29 cellular contexts compared by ENCODE assay signal in genomic region chr3:3619815-3620214, GRCh38.
"Had no signal": no experiment of that assay in that cellular context is flagged by ENCODE, and none has a peak within 500 bp of the region (broad histone marks: within the 10 kb centered on the region; RNA-seq: fewer than 3 reads in every experiment).

No MANE protein-coding gene starts in this region.

- H3K9me3 ChIP-seq: colonic mucosa, esophagus squamous epithelium, gastrocnemius medialis had no signal

- H3K4me3 ChIP-seq: colonic mucosa, coronary artery, dorsolateral prefrontal cortex, esophagus muscularis mucosa, esophagus squamous epithelium, gastrocnemius medialis, gastroesophageal sphincter, heart left ventricle, heart right ventricle had no signal

- H3K4me3 Mint-ChIP-seq: dendritic cell treated with granulocyte-macrophage colony-stimulating factor and Interleukin-4, amounts not matched to agents 40 ng/mL and 50 ng/mL, for 4 days; effector memory CD8-positive, alpha-beta T cell; endodermal cell had no signal

- H3K27me3 ChIP-seq: colonic mucosa, dorsolateral prefrontal cortex, esophagus muscularis mucosa, esophagus squamous epithelium, foreskin keratinocyte, gastrocnemius medialis, gastroesophageal sphincter, heart left ventricle, heart right ventricle had no signal

- ATAC-seq: effector memory CD8-positive, alpha-beta T cell; esophagus mucosa; foreskin keratinocyte; gastrocnemius medialis; gastroesophageal sphincter; heart left ventricle; heart right ventricle had no signal

- H3K27me3 Mint-ChIP-seq: effector memory CD8-positive, alpha-beta T cell had no signal

- H3K27ac Mint-ChIP-seq: dendritic cell treated with granulocyte-macrophage colony-stimulating factor and Interleukin-4, amounts not matched to agents 40 ng/mL and 50 ng/mL, for 4 days; effector memory CD8-positive, alpha-beta T cell; endodermal cell had no signal

- DNase-seq: colonic mucosa; cortex of kidney; dermis blood vessel endothelial cell; dorsolateral prefrontal cortex; effector CD4-positive, alpha-beta T cell; effector CD8-positive, alpha-beta T cell; effector memory CD4-positive, alpha-beta T cell; effector memory CD8-positive, alpha-beta T cell; endodermal cell; erythroblast; esophagus squamous epithelium; foreskin fibroblast; foreskin keratinocyte; foreskin melanocyte; gastrocnemius medialis; glutamatergic neuron; head of caudate nucleus; heart left ventricle; heart right ventricle had no signal

- FAIRE-seq: colon, endometrium, endothelial cell of umbilical vein, frontal cortex had no signal

- H3K27ac ChIP-seq: colonic mucosa, coronary artery, dorsolateral prefrontal cortex, epithelial cell of prostate, esophagus muscularis mucosa, esophagus squamous epithelium, foreskin keratinocyte, gastrocnemius medialis, gastroesophageal sphincter, heart left ventricle, heart right ventricle had no signal

- H3K36me3 ChIP-seq: colonic mucosa, esophagus muscularis mucosa, esophagus squamous epithelium, gastrocnemius medialis, gastroesophageal sphincter, heart left ventricle, heart right ventricle had no signal

- H3K4me1 ChIP-seq: colonic mucosa, esophagus muscularis mucosa, esophagus squamous epithelium, foreskin keratinocyte, gastrocnemius medialis, gastroesophageal sphincter, heart left ventricle, heart right ventricle had no signal

- H3K4me1 Mint-ChIP-seq: endodermal cell had no signal
